ENCODE assay signal across 22 cellular contexts in genomic region chr17:64698725-64699124, GRCh38.
"Had no signal": no experiment of that assay in that cellular context is flagged by ENCODE, and none has a peak within 500 bp of the region (broad histone marks: within the 10 kb centered on the region; RNA-seq: fewer than 3 reads in every experiment).

No MANE protein-coding gene starts in this region.

- ATAC-seq: activated T-cell treated with anti-CD3 and anti-CD28 coated beads, Interleukin-2, amount 50 U/mL, for 4 hours; left lung; naive thymus-derived CD8-positive, alpha-beta T cell; stimulated activated naive CD8-positive, alpha-beta T cell treated with anti-CD3 and anti-CD28 coated beads, Interleukin-15, Interleukin-2, amounts not matched to agents 100 U/mL and 50 U/mL, for 24 hours had no signal

- H3K36me3 ChIP-seq: left lung, neural progenitor cell, prostate gland, right atrium auricular region had no signal

- H3K27ac ChIP-seq: coronary artery, hepatocyte, left lung, neural progenitor cell, prostate gland, right atrium auricular region had no signal

- H3K4me3 ChIP-seq: coronary artery, hepatocyte, left lung, lung, neural progenitor cell, prostate gland, right atrium auricular region had no signal

- DNase-seq: activated B cell treated with CpG ODN at 0.5 μM for 24 hours; activated CD4-positive, alpha-beta T cell treated with anti-CD3 and anti-CD28 coated beads for 4 hours; activated CD4-positive, alpha-beta T cell treated with anti-CD3 and anti-CD28 coated beads, Interleukin-2, amount 50 U/mL, for 48 hours; activated CD8-positive, alpha-beta memory T cell treated with anti-CD3 and anti-CD28 coated beads, Interleukin-2, amount 50 U/mL, for 48 hours; activated naive CD4-positive, alpha-beta T cell treated with Interleukin-2 at 50 U/mL for 16 hours; activated naive CD8-positive, alpha-beta T cell treated with anti-CD3 and anti-CD28 coated beads for 36 hours; activated T-cell treated with anti-CD3 and anti-CD28 coated beads, Interleukin-2, amount 50 U/mL, for 4 hours; amniotic stem cell; endodermal cell; foreskin melanocyte; immature natural killer cell; left lung; naive thymus-derived CD8-positive, alpha-beta T cell; stimulated activated CD4-positive, alpha-beta T cell treated with anti-CD3 and anti-CD28 coated beads, Interleukin-4, amount 100 ng/mL, for 24 hours; stimulated activated naive CD8-positive, alpha-beta T cell treated with anti-CD3 and anti-CD28 coated beads, Interleukin-15, Interleukin-2, amounts not matched to agents 100 U/mL and 50 U/mL, for 24 hours; T-helper 1 cell had no signal

- H3K9ac ChIP-seq: neural progenitor cell had no signal

- H2AFZ ChIP-seq: hepatocyte, neural progenitor cell had no signal

- H3K4me2 ChIP-seq: hepatocyte, neural progenitor cell had no signal

- H3K4me1 ChIP-seq: neural progenitor cell, prostate gland had no signal

- H3K79me2 ChIP-seq: hepatocyte had no signal

- H3K9me3 ChIP-seq: left lung, prostate gland, right atrium auricular region had no signal

- H3K27me3 ChIP-seq: hepatocyte, left lung, neural progenitor cell, right atrium auricular region had no signal
